7 cellular contexts compared by ENCODE assay signal in the genomic region with DNA sequence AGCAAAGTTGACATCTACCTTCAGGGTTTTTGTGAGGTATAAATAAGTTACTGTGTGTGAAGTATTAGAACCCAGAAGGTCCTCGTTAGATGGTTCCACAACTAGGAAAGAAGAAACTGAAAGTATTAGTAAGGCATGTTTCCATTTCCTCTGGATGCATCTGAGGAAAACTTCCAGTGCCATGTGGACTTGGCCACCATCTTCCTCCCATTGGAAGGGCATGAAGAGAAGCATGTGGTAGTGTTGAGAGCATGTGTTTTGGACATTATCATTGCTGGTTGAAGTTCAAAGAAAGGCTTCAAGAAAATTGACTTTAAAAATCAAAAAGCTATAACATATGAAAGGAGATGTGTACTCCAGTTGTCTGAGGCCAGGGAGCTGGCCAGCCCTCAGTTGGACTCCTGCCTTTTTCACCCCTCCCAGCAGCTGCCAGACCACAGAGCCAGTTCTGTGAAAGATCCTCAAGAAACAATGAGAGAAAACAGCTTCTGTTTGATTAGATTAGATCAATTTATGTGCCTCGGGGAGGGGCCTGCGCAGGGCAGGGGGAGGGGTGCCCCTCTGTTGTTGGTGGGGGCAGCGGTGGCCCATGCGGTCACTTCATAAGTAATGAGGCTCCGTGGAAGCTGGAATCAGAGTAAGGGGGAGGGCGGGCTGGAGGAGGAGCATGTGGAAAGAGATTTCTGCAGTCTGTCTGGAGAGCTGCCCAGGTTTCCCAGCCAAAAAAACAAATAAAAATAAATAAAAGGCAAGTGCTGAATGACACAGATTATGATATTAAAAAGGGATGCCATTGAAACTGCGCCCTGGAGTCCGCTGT.
DNase-seq lines count a peak whose midpoint lies in the region; ATAC-seq, FAIRE-seq and TF ChIP-seq lines count a peak whose summit lies in the region.

No MANE protein-coding gene starts in this region.

- DNase-seq in ELR (ENCODE audit: low read depth) (peak; percentile 35), NCI-H2196 treated with DMSO at 0.1 percent for 48 hours (lab: John Stamatoyannopoulos, UW; ENCODE audit: unreplicated experiment) (peak; percentile 76), body of pancreas (peak; percentile 72 to 86 (median 80)), islet precursor cell (peak; percentile 63), small intestine (no peak)

- H3K27ac ChIP-seq in body of pancreas (peak overlapping the region in 3 of 4 donors; percentile 41 to 51 (median 49)), skeletal muscle tissue (ENCODE audit: low read depth, low read length) (peak overlapping the region; percentile 78), small intestine (ENCODE audit: low read depth in 1 of 2, low read length in 1 of 2) (no peak overlapping the region)

- peak overlapping the region; percentile 54 to 79 (median 59) for H3K9ac ChIP-seq in skeletal muscle tissue (ENCODE audit: low read depth in 1 of 3, low read length in 3 of 3)

- no peak for TF ChIP-seq POLR2A in body of pancreas (IDR thresholded peaks at IDR 0.05)

- H3K4me3 ChIP-seq in body of pancreas, result no peak overlapping the region
- H3K4me3 ChIP-seq in skeletal muscle tissue (ENCODE audit: low read length in 3 of 3), result peak overlapping the region; percentile 57 to 64 (median 61)
- H3K4me3 ChIP-seq in small intestine (ENCODE audit: low read depth in 1 of 2, low read length in 2 of 2), result no peak overlapping the region

- 7 to 10% methylated on average over 9 of the region's 9 CpGs for WGBS in body of pancreas, 2 donors
- WGBS in small intestine, 3 donors, result 23 to 31% (median 25%) methylated on average over 9 of the region's 9 CpGs

- no peak for FAIRE-seq in small intestine (lab: Jason Lieb, UNC)

- ATAC-seq in body of pancreas (peak; percentile 83), GM21526 (IDR thresholded peaks at IDR 0.05; ENCODE audit: low FRiP score, unreplicated experiment) (no peak)

- H3K27me3 ChIP-seq in body of pancreas, result no peaks in the 10 kb centered on the region
- H3K27me3 ChIP-seq in skeletal muscle tissue (ENCODE audit: control insufficient read depth in 3 of 3, insufficient read depth in 3 of 3, low read length in 3 of 3), result no peaks in the 10 kb centered on the region
- no peaks in the 10 kb centered on the region for H3K27me3 ChIP-seq in small intestine (ENCODE audit: control insufficient read depth in 2 of 2, insufficient read depth in 2 of 2, low read length in 2 of 2)

- no peak for TF ChIP-seq CTCF in body of pancreas (IDR thresholded peaks at IDR 0.05)

- H3K36me3 ChIP-seq in body of pancreas (replicated peaks in 1 of 2; ENCODE audit: insufficient read depth in 1 of 2, low read depth in 2 of 2) (no peaks in the 10 kb centered on the region), skeletal muscle tissue (ENCODE audit: control insufficient read depth in 3 of 3, insufficient read depth in 3 of 3, low read length in 3 of 3) (no peaks in the 10 kb centered on the region), small intestine (ENCODE audit: control insufficient read depth in 2 of 2, insufficient read depth in 2 of 2, low read length in 2 of 2) (no peaks in the 10 kb centered on the region)

- peaks cover 39% of the 10 kb centered on the region for H3K4me1 ChIP-seq in body of pancreas
- H3K4me1 ChIP-seq in skeletal muscle tissue (ENCODE audit: control insufficient read depth in 3 of 3, insufficient read depth in 3 of 3, low read length in 3 of 3), result peaks cover 51 to 62% (median 55%) of the 10 kb centered on the region in 3 donors
- peaks cover 17 to 24% of the 10 kb centered on the region in 2 donors for H3K4me1 ChIP-seq in small intestine (ENCODE audit: control insufficient read depth in 2 of 2, insufficient read depth in 1 of 2, low read depth in 1 of 2, low read length in 1 of 2)

- no peaks in the 10 kb centered on the region for H3K9me3 ChIP-seq in body of pancreas
- no peaks in the 10 kb centered on the region for H3K9me3 ChIP-seq in skeletal muscle tissue (ENCODE audit: control insufficient read depth in 3 of 3, low read length in 3 of 3)
- no peaks in the 10 kb centered on the region for H3K9me3 ChIP-seq in small intestine (ENCODE audit: control insufficient read depth, low read depth)

- intact Hi-C loops in body of pancreas (cut with DNase I), result no loop called here

Comparison
In these comparisons a context has a peak if more than half of its experiments do, and no peak if none do; other contexts are left out.
1. H3K27ac ChIP-seq: peak in body of pancreas (3 of 4) and skeletal muscle tissue (single experiment); none in small intestine (0 of 2).
2. H3K4me3 ChIP-seq: peak in skeletal muscle tissue (3 of 3); none in body of pancreas (0 of 2) and small intestine (0 of 2).